In the genomic region with DNA sequence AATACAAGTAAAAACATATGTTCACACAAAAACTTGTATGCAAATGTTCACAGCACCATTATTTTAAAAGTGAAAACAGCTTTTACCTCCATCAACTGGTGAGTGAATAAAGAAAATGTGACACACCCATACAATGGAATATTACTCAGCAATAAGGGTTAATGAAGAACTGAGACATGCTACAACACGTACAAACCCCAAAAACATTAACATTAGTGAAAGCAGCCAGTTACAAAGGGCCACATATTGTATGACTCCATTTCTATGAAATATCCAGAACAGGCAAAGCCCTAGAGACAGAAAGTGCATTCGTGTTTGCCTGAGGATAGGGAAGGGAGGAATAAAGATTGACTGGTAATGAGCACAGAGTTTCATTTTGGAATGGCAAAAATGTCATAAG, we compare ENCODE assay signal across 26 cellular contexts.
"Had no signal": no experiment of that assay in that cellular context is flagged by ENCODE, and none has a peak within 500 bp of the region (broad histone marks: within the 10 kb centered on the region; RNA-seq: fewer than 3 reads in every experiment).

No MANE protein-coding gene starts in this region.

- ATAC-seq: psoas muscle; right cardiac atrium; right lobe of liver; stimulated activated effector memory CD8-positive, alpha-beta T cell treated with anti-CD3 and anti-CD28 coated beads, Interleukin-12 subunit alpha, Interleukin-12 subunit beta, amount 100 ng/mL, for 72 hours; stimulated activated naive B cell treated with anti-CD40 and anti-IgM and Interleukin-4, amounts not matched to agents 10 μg/mL and 1 μg/mL and 100 μg/mL, for 72 hours had no signal

- H3K27me3 Mint-ChIP-seq: progenitor cell of endocrine pancreas; stimulated activated naive B cell treated with anti-CD40 and anti-IgM and Interleukin-4, amounts not matched to agents 10 μg/mL and 1 μg/mL and 100 μg/mL, for 72 hours; stimulated activated naive CD8-positive, alpha-beta T cell treated with anti-CD3 and anti-CD28 coated beads, Interleukin-15, Interleukin-2, amounts not matched to agents 100 ng/mL and 50 ng/mL, for 24 hours had no signal

- H3K36me3 ChIP-seq: neural progenitor cell, ovary, right lobe of liver, sigmoid colon, thoracic aorta, thyroid gland, upper lobe of left lung, vagina had no signal

- DNase-seq: occipital lobe; ovary; posterior cingulate gyrus; psoas muscle; right cardiac atrium; right lobe of liver; sigmoid colon; small intestine; stimulated activated CD4-positive, alpha-beta T cell treated with anti-CD3 and anti-CD28 coated beads, Interleukin-15, amount 100 ng/mL, for 24 hours; stimulated activated CD4-positive, alpha-beta T cell treated with anti-CD3 and anti-CD28 coated beads, Interleukin-2, amount 100 ng/mL, for 24 hours; stimulated activated CD4-positive, alpha-beta T cell treated with anti-CD3 and anti-CD28 coated beads, Interleukin-2, amount 100 ng/mL, for 48 hours; stimulated activated CD4-positive, alpha-beta T cell treated with anti-CD3 and anti-CD28 coated beads, Interleukin-4, amount 100 ng/mL, for 24 hours; stimulated activated naive B cell treated with anti-CD40 and anti-IgM and Interleukin-4, amounts not matched to agents 10 μg/mL and 1 μg/mL and 100 μg/mL, for 72 hours; stimulated activated naive CD4-positive, alpha-beta T cell treated with Interleukin-2 at 50 U/mL for 16 hours; stomach; thyroid gland; upper lobe of left lung had no signal

- H3K4me3 Mint-ChIP-seq: nephron; neural progenitor cell; stimulated activated effector memory CD8-positive, alpha-beta T cell treated with anti-CD3 and anti-CD28 coated beads, Interleukin-12 subunit alpha, Interleukin-12 subunit beta, amount 100 ng/mL, for 72 hours; stimulated activated naive B cell treated with anti-CD40 and anti-IgM and Interleukin-4, amounts not matched to agents 10 μg/mL and 1 μg/mL and 100 μg/mL, for 72 hours; stimulated activated naive CD8-positive, alpha-beta T cell treated with anti-CD3 and anti-CD28 coated beads, Interleukin-15, Interleukin-2, amounts not matched to agents 100 ng/mL and 50 ng/mL, for 24 hours had no signal

- H3K4me3 ChIP-seq: neural progenitor cell, ovary, psoas muscle, right lobe of liver, sigmoid colon, stomach, thoracic aorta, thyroid gland, tibial nerve, upper lobe of left lung, vagina had no signal

- H3K27ac Mint-ChIP-seq: nephron; neural progenitor cell; progenitor cell of endocrine pancreas; stimulated activated effector memory CD8-positive, alpha-beta T cell treated with anti-CD3 and anti-CD28 coated beads, Interleukin-12 subunit alpha, Interleukin-12 subunit beta, amount 100 ng/mL, for 72 hours; stimulated activated naive B cell treated with anti-CD40 and anti-IgM and Interleukin-4, amounts not matched to agents 10 μg/mL and 1 μg/mL and 100 μg/mL, for 72 hours; stimulated activated naive CD8-positive, alpha-beta T cell treated with anti-CD3 and anti-CD28 coated beads, Interleukin-15, Interleukin-2, amounts not matched to agents 100 ng/mL and 50 ng/mL, for 24 hours had no signal

- H3K27me3 ChIP-seq: neural progenitor cell, ovary, right lobe of liver, sigmoid colon, stomach, thyroid gland, tibial nerve, upper lobe of left lung, vagina had no signal

- H3K36me3 Mint-ChIP-seq: stimulated activated effector memory CD8-positive, alpha-beta T cell treated with anti-CD3 and anti-CD28 coated beads, Interleukin-12 subunit alpha, Interleukin-12 subunit beta, amount 100 ng/mL, for 72 hours had no signal

- FAIRE-seq: small intestine, urothelium cell line had no signal

- H3K4me1 Mint-ChIP-seq: nephron; neural progenitor cell; stimulated activated effector memory CD8-positive, alpha-beta T cell treated with anti-CD3 and anti-CD28 coated beads, Interleukin-12 subunit alpha, Interleukin-12 subunit beta, amount 100 ng/mL, for 72 hours had no signal
